ENCODE assay signal across 9 cellular contexts in the genomic region with DNA sequence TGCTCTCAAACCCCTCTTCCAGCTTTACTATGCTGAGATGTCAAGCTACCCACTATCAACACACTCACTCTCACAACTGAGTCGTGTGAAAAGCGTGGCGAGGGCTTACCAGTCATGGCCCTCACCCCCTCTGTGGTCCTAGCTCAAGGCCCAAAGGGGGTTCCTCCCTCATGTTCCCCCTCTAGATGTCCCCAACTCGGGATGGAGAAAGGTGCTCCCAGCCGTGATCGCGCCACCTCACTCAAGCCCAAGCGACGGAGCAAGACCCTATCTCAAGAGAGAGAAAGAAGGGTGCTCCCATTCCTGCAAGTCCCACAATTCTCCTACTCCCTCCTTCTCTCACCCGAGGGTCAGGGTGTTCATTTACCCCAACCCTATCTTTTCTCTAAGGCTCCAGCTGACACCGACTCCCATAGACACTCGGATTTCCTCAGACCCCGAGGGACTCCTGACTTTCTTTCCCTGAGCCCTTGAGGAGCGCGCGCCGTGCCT. TPM values are rescaled to one million over a fixed set of nuclear protein-coding genes. Genes with fewer than 3 reads are reported as not detected.
A peak's percentile ranks its signal among the peaks of the same experiment; 100 is the strongest.
DNase-seq lines count a peak whose midpoint lies in the region; ATAC-seq and TF ChIP-seq lines count a peak whose summit lies in the region.
"Had no signal": no experiment of that assay in that cellular context is flagged by ENCODE, and none has a peak within 500 bp of the region (broad histone marks: within the 10 kb centered on the region; RNA-seq: fewer than 3 reads in every experiment).

No MANE protein-coding gene starts in this region.

- H3K4me3 ChIP-seq in AG04449 (ENCODE audit: low read depth, low read length) (peak overlapping the region; percentile 90), IMR-90 (ENCODE audit: insufficient read depth, low read depth, low read length) (peak overlapping the region; percentile 82)

- BruUV-seq in IMR-90 (replicated peaks; lab: Mats Ljungman, UMichigan) = no TSS peak
- BruUV-seq in MCF 10A (replicated peaks; lab: Mats Ljungman, UMichigan) = TSS peak; percentile 49

- peak overlapping the region; percentile 100 for H2AFZ ChIP-seq in IMR-90 (replicated peaks; ENCODE audit: low read length, poor library complexity)

- peak overlapping the region; percentile 87 for H2AK9ac ChIP-seq in IMR-90 (replicated peaks; ENCODE audit: low read depth, low read length, poor library complexity)

- dilution Hi-C loops in IMR-90 (cut with HindIII; ENCODE audit: low sequenced_read_pairs, unreplicated experiment) = no loop called here

- DNase-seq in AG04449 (ENCODE audit: low read depth, low spot score) = no peak
- no peak for DNase-seq in IMR-90
- no peak for DNase-seq in MCF 10A (ENCODE audit: unreplicated experiment)
- DNase-seq in mesothelial cell of epicardium (ENCODE audit: low spot score in 2 of 2, unreplicated experiment in 2 of 2) = no peak
- DNase-seq in NCI-H187 (lab: John Stamatoyannopoulos, UW) = no peak
- DNase-seq in DMS53 treated with DMSO at 0.1 percent for 48 hours (lab: John Stamatoyannopoulos, UW; ENCODE audit: unreplicated experiment) = no peak

- H3K9me3 Mint-ChIP-seq in MCF 10A (ENCODE audit: unreplicated experiment) (peaks cover 14% of the 10 kb centered on the region), mesothelial cell of epicardium (peaks cover 21% of the 10 kb centered on the region)

- H3K4me1 Mint-ChIP-seq in MCF 10A (ENCODE audit: insufficient read depth, unreplicated experiment) = peaks cover 5% of the 10 kb centered on the region
- peaks cover 27% of the 10 kb centered on the region for H3K4me1 Mint-ChIP-seq in mesothelial cell of epicardium

- no peak for TF ChIP-seq RAD21 in IMR-90 (IDR thresholded peaks at IDR 0.05; ENCODE audit: low read length)

- no peak for ATAC-seq in IMR-90 (ENCODE audit: low read depth)
- no peak for ATAC-seq in GM18861 (IDR thresholded peaks at IDR 0.05; ENCODE audit: unreplicated experiment)
- ATAC-seq in GM18505 (IDR thresholded peaks at IDR 0.05; ENCODE audit: unreplicated experiment) = no peak

- H3K27ac Mint-ChIP-seq in MCF 10A (ENCODE audit: low read depth, unreplicated experiment) (peak overlapping the region; percentile 99), mesothelial cell of epicardium (peak overlapping the region; percentile 96)

- H3K9ac ChIP-seq in IMR-90 (ENCODE audit: low read depth, low read length) = peak overlapping the region; percentile 92

- H4K5ac ChIP-seq in IMR-90 (ENCODE audit: low read depth, low read length) = no peak overlapping the region; the same call in 1 of the 2 replicates

- H4K20me1 ChIP-seq in IMR-90 (ENCODE audit: insufficient read depth, low read length) = no peaks in the 10 kb centered on the region

- H3K4ac ChIP-seq in IMR-90 (ENCODE audit: low read depth, low read length) = peak overlapping the region; percentile 94

- no peaks in the 10 kb centered on the region for H3K27me3 Mint-ChIP-seq in MCF 10A (ENCODE audit: insufficient read depth, unreplicated experiment)
- H3K27me3 Mint-ChIP-seq in mesothelial cell of epicardium (ENCODE audit: low read depth) = no peaks in the 10 kb centered on the region

- CTCF ChIA-PET in AG04449 (lab: Yijun Ruan, JAX) = interaction anchor here (0.6 to 2.3 kb wide), 3 partner anchors 10 to 509 kb away, joined by 3 to 8 read pairs (median 3); no protein-coding TSS in a partner anchor
- CTCF ChIA-PET in IMR-90 (lab: Yijun Ruan, JAX) = no interaction called here
- CTCF ChIA-PET in MCF 10A (lab: Yijun Ruan, JAX) = interaction anchor here (0.5 to 1.1 kb wide), 3 partner anchors 144 to 269 kb away, joined by 3 to 5 read pairs (median 3); no protein-coding TSS in a partner anchor

- H2AK5ac ChIP-seq in IMR-90 (ENCODE audit: low read depth, low read length) = peak overlapping the region; percentile 29; the same call in 1 of the 2 replicates

- WGBS in IMR-90 (ENCODE audit: extremely low coverage in 2 of 2, insufficient read length in 1 of 2), 2 experiments = 14% methylated on average over 6 of the region's 17 CpGs; no CpG with 5 or more reads in 1 of the 2 experiments

- H3K36me3 ChIP-seq in IMR-90 (ENCODE audit: control insufficient read depth, insufficient read depth, low read length) = peaks cover 1% of the 10 kb centered on the region; the same call in 1 of the 2 replicates

- H3K27me3 ChIP-seq in IMR-90 (ENCODE audit: control insufficient read depth, insufficient read depth, low read length) = no peaks in the 10 kb centered on the region

- H3K14ac ChIP-seq in IMR-90 (replicated peaks; ENCODE audit: low read depth, low read length) = peak overlapping the region; percentile 97

- no peak overlapping the region for H2BK20ac ChIP-seq in IMR-90 (ENCODE audit: low read depth, low read length)

- H3K4me1 ChIP-seq in IMR-90 (ENCODE audit: control insufficient read depth, insufficient read depth, low read length) = peaks cover 2% of the 10 kb centered on the region; the same call in 1 of the 2 replicates

- intact Hi-C loops in IMR-90 (cut with micrococcal nuclease) = loop anchor here (5.0 to 10.0 kb wide), 2 partner anchors 211 to 493 kb away; no protein-coding TSS in a partner anchor
- intact Hi-C loops in MCF 10A (cut with micrococcal nuclease) = loop anchor here (2.0 to 5.0 kb wide), 3 partner anchors 139 to 491 kb away; a partner anchor contains a TSS

- H3K79me1 ChIP-seq in IMR-90 (ENCODE audit: low read depth in 1 of 2, low read length in 2 of 2) = peaks cover 10 to 24% of the 10 kb centered on the region in 2 experiments

- H3K4me2 ChIP-seq in IMR-90 (ENCODE audit: low read depth, low read length) = peak overlapping the region; percentile 84

- peak overlapping the region; percentile 90 for H3K56ac ChIP-seq in IMR-90 (ENCODE audit: extremely low read depth, insufficient read depth, low read length)

- no peak overlapping the region for H2BK5ac ChIP-seq in IMR-90 (ENCODE audit: low read depth, low read length, poor library complexity, severe bottlenecking)

- POLR2A ChIA-PET in AG04449 (lab: Yijun Ruan, JAX) = no interaction called here
- POLR2A ChIA-PET in IMR-90 (lab: Charles Lee; ENCODE audit: unreplicated experiment) = interaction anchor here (0.5 kb wide), 1 partner anchor 404 kb away, joined by 5 read pairs; a partner anchor contains a TSS
- POLR2A ChIA-PET in MCF 10A (lab: Yijun Ruan, JAX) = interaction anchor here (0.6 to 2.2 kb wide), 5 partner anchors 141 to 532 kb away, joined by 3 to 5 read pairs (median 3); a partner anchor contains a TSS

- in situ Hi-C loops in IMR-90 (cut with MboI; ENCODE audit: low sequenced_read_pairs) = no loop called here

- peak overlapping the region; percentile 71 for H3K27ac ChIP-seq in IMR-90 (ENCODE audit: insufficient read depth, low read length)

- H2BK120ac ChIP-seq in IMR-90 (ENCODE audit: low read depth, low read length) = no peak overlapping the region

- H3K4me3 Mint-ChIP-seq in MCF 10A (ENCODE audit: unreplicated experiment) (peak overlapping the region; percentile 98), mesothelial cell of epicardium (peak overlapping the region; percentile 98)

- H4K8ac ChIP-seq in IMR-90 (ENCODE audit: low read depth in 2 of 2, low read length in 2 of 2) = peak overlapping the region; percentile 80 to 95; a peak in 3 of 4 replicates

- peak overlapping the region; percentile 98 for H3K23ac ChIP-seq in IMR-90 (ENCODE audit: low read depth, low read length)

- peaks cover 23% of the 10 kb centered on the region for H3K36me3 Mint-ChIP-seq in MCF 10A (ENCODE audit: insufficient read depth, unreplicated experiment)
- peaks cover 27% of the 10 kb centered on the region for H3K36me3 Mint-ChIP-seq in mesothelial cell of epicardium

- H4K91ac ChIP-seq in IMR-90 (ENCODE audit: insufficient read depth, low read depth, low read length) = no peak overlapping the region

- no peak for TF ChIP-seq CTCF in AG04449 (IDR thresholded peaks at IDR 0.05; ENCODE audit: insufficient read depth, low read length, missing control alignments)
- TF ChIP-seq CTCF in IMR-90 (conservative IDR thresholded peaks at IDR 0.05; ENCODE audit: low read depth, low read length) = no peak
- TF ChIP-seq CTCF in MCF 10A (IDR thresholded peaks at IDR 0.05; ENCODE audit: unreplicated experiment) = no peak
- no peak for TF ChIP-seq CTCF in mesothelial cell of epicardium (IDR thresholded peaks at IDR 0.05; ENCODE audit: unreplicated experiment)

- H2BK15ac ChIP-seq in IMR-90 (ENCODE audit: low read depth, low read length) = no peak overlapping the region

- no peaks in the 10 kb centered on the region for H3K9me3 ChIP-seq in IMR-90 (ENCODE audit: control insufficient read depth, insufficient read depth, low read length)

- H3K9me1 ChIP-seq in IMR-90 (ENCODE audit: insufficient read depth, low read length) = 0 out of 2 replicates have a peak, but pooled peaks cover 5% of the 10 kb centered on the region

- H3K18ac ChIP-seq in IMR-90 (ENCODE audit: low read depth, low read length) = no peak overlapping the region

- TF ChIP-seq POLR2A in IMR-90 (IDR thresholded peaks at IDR 0.05; ENCODE audit: low read depth, low read length) = no peak
- TF ChIP-seq POLR2A in GM18505 (IDR thresholded peaks at IDR 0.05; ENCODE audit: borderline replicate concordance, extremely low read depth, insufficient read depth, insufficient read length) = no peak

TF ChIP-seq in IMR-90, 13 proteins besides CTCF, POLR2A, EP300 and RAD21 (continues in another document):
- no peak for TF ChIP-seq FOS (IDR thresholded peaks at IDR 0.05; ENCODE audit: low read depth, low read length)
- TF ChIP-seq MAFK (IDR thresholded peaks at IDR 0.05; ENCODE audit: low read depth, low read length) = no peak
- TF ChIP-seq SMC3 (IDR thresholded peaks at IDR 0.05; ENCODE audit: low read depth, low read length) = no peak
- TF ChIP-seq MAZ (IDR thresholded peaks at IDR 0.05; ENCODE audit: borderline replicate concordance, low read depth, low read length) = no peak
- TF ChIP-seq RCOR1 (IDR thresholded peaks at IDR 0.05; ENCODE audit: insufficient replicate concordance, low read length) = no peak
- no peak for TF ChIP-seq CEBPB (IDR thresholded peaks at IDR 0.05; ENCODE audit: low read depth, low read length)
- no peak for TF ChIP-seq BHLHE40 (IDR thresholded peaks at IDR 0.05; ENCODE audit: low read depth, low read length)

RNA-seq across cellular contexts. Expression of a gene that starts 0.5 kb away (rescaled TPM):
- total RNA-seq in IMR-90 (2012; rRNA removed) (20.8 and 24.2 TPM in 2 replicates), MCF 10A (2022) (20.1 and 25.6 TPM in 2 replicates), mesothelial cell of epicardium (39.9 to 43.2 TPM (median 40.6 TPM) in 3 replicates)
- 8.1 and 10.5 TPM in 2 replicates for polyA plus RNA-seq in IMR-90 (2012; rRNA removed)
- 2.0 and 4.4 TPM in 2 replicates for polyA plus RNA-seq in IMR-90 (2012; cell fraction: cytosol; rRNA removed)
- polyA plus RNA-seq in IMR-90 (2012; cell fraction: nucleus; rRNA removed; ENCODE audit: low replicate concordance) = 2.1 and 27.5 TPM in 2 replicates

RNA-seq across cellular contexts. Expression of a gene that starts 26.3 kb away (rescaled TPM):
- total RNA-seq in IMR-90 (2012; rRNA removed) (not detected in 2 replicates), MCF 10A (2022) (not detected in 2 replicates), mesothelial cell of epicardium (0.18 TPM in 1 of 3 replicates, not detected in the others)
- polyA plus RNA-seq in IMR-90 (2012; rRNA removed) = not detected in 2 replicates
- polyA plus RNA-seq in IMR-90 (2012; cell fraction: cytosol; rRNA removed) = not detected in 2 replicates
- not detected in 2 replicates for polyA plus RNA-seq in IMR-90 (2012; cell fraction: nucleus; rRNA removed; ENCODE audit: low replicate concordance)
- total RNA-seq: dermis microvascular lymphatic vessel endothelial cell had no signal
